In genomic region chr5:96934291-96934694, GRCh38 we compare ENCODE assay signal across 8 cellular contexts. TPM values are rescaled to one million over a fixed set of nuclear protein-coding genes. Genes with fewer than 3 reads are reported as not detected.
DNase-seq lines count a peak whose midpoint lies in the region; ATAC-seq and TF ChIP-seq lines count a peak whose summit lies in the region.

No MANE protein-coding gene starts in this region.

- H3K27me3 ChIP-seq in iPS DF 6.9 (ENCODE audit: control insufficient read depth, insufficient read depth, low read length) = no peaks in the 10 kb centered on the region; the same call in 1 of the 2 replicates
- no peaks in the 10 kb centered on the region for H3K27me3 ChIP-seq in spleen (replicated peaks in 1 of 7)

- no peak overlapping the region for H3K27ac ChIP-seq in iPS DF 6.9 (ENCODE audit: low read length)
- H3K27ac ChIP-seq in spleen = peak overlapping the region; percentile 94 to 99 (median 98)

- no peaks in the 10 kb centered on the region for H3K9me3 ChIP-seq in iPS DF 6.9 (ENCODE audit: control insufficient read depth, insufficient read depth, low read length)
- no peaks in the 10 kb centered on the region for H3K9me3 ChIP-seq in spleen

- ATAC-seq in HG03439 (IDR thresholded peaks at IDR 0.05; ENCODE audit: unreplicated experiment) (peak; percentile 0), sciatic nerve (no peak)
- no peak for ATAC-seq in activated CD8-positive, alpha-beta T cell treated with anti-CD3 and anti-CD28 coated beads for 36 hours

- H3K36me3 ChIP-seq in iPS DF 6.9 (ENCODE audit: control insufficient read depth, insufficient read depth, low read length) (no peaks in the 10 kb centered on the region), spleen (no peaks in the 10 kb centered on the region)

- peak overlapping the region; percentile 78 for H3K4me3 Mint-ChIP-seq in Calu3 (ENCODE audit: low read depth, unreplicated experiment)
- H3K4me3 Mint-ChIP-seq in activated CD8-positive, alpha-beta T cell treated with anti-CD3 and anti-CD28 coated beads for 36 hours = peak overlapping the region; percentile 82

- H3K36me3 Mint-ChIP-seq in Calu3 (ENCODE audit: insufficient read depth, unreplicated experiment) = peaks cover 42% of the 10 kb centered on the region
- H3K36me3 Mint-ChIP-seq in activated CD8-positive, alpha-beta T cell treated with anti-CD3 and anti-CD28 coated beads for 36 hours (ENCODE audit: low read depth) = peaks cover 17% of the 10 kb centered on the region

- H3K27me3 Mint-ChIP-seq in Calu3 (ENCODE audit: unreplicated experiment) = no peaks in the 10 kb centered on the region
- no peaks in the 10 kb centered on the region for H3K27me3 Mint-ChIP-seq in activated CD8-positive, alpha-beta T cell treated with anti-CD3 and anti-CD28 coated beads for 36 hours

- H3K4me1 ChIP-seq in iPS DF 6.9 (ENCODE audit: control insufficient read depth, insufficient read depth, low read length) (no peaks in the 10 kb centered on the region), spleen (peaks cover 42 to 79% (median 57%) of the 10 kb centered on the region in 6 donors)

- DNase-seq in Calu3 (no peak), iPS DF 6.9 (ENCODE audit: low read depth, low spot score) (no peak), spleen (no peak), sciatic nerve (ENCODE audit: low spot score) (no peak), T-helper 9 cell (no peak)
- peak; percentile 31 for DNase-seq in activated CD8-positive, alpha-beta T cell treated with anti-CD3 and anti-CD28 coated beads for 36 hours
- no peak for DNase-seq in stimulated activated CD4-positive, alpha-beta T cell treated with anti-CD3 and anti-CD28 coated beads, Interleukin-15, amount 100 ng/mL, for 24 hours

- peak overlapping the region; percentile 62; the same call in 1 of the 2 replicates for H3K4me3 ChIP-seq in iPS DF 6.9 (ENCODE audit: low read length)
- peak overlapping the region; percentile 55 to 91 (median 82) for H3K4me3 ChIP-seq in spleen

- intact Hi-C loops in Calu3 (cut with micrococcal nuclease; ENCODE audit: unreplicated experiment) = no loop called here
- intact Hi-C loops in activated CD8-positive, alpha-beta T cell treated with anti-CD3 and anti-CD28 coated beads for 36 hours (cut with micrococcal nuclease) = loop anchor here (1.0 to 10.0 kb wide), 4 partner anchors 27 to 71 kb away; partner anchors contain the start of gene ERAP2
- intact Hi-C loops in spleen (cut with DNase I; ENCODE audit: low total_unique reads) = loop anchor here (5.0 to 10.0 kb wide), 2 partner anchors 49 to 127 kb away; partner anchors contain the start of gene ERAP1
- intact Hi-C loops in sciatic nerve (cut with DNase I) = no loop called here

- H3K4me1 Mint-ChIP-seq in Calu3 (ENCODE audit: low read depth, unreplicated experiment) = peaks cover 42% of the 10 kb centered on the region
- H3K4me1 Mint-ChIP-seq in activated CD8-positive, alpha-beta T cell treated with anti-CD3 and anti-CD28 coated beads for 36 hours (ENCODE audit: low read depth) = peaks cover 50% of the 10 kb centered on the region

- TF ChIP-seq POLR2A in spleen (IDR thresholded peaks at IDR 0.05) = no peak

- BruUV-seq in Calu3 (replicated peaks; lab: Mats Ljungman, UMichigan) = TSS peak; percentile 66

- H3K9me3 Mint-ChIP-seq in Calu3 (ENCODE audit: low read depth, unreplicated experiment) = no peaks in the 10 kb centered on the region
- H3K9me3 Mint-ChIP-seq in activated CD8-positive, alpha-beta T cell treated with anti-CD3 and anti-CD28 coated beads for 36 hours = no peaks in the 10 kb centered on the region

- POLR2A ChIA-PET in activated CD8-positive, alpha-beta T cell treated with anti-CD3 and anti-CD28 coated beads for 36 hours (lab: Charles Lee) = interaction anchor here (0.6 to 1.6 kb wide), 7 partner anchors 9 to 126 kb away, joined by 3 to 8 read pairs (median 5); partner anchors contain the start of gene ERAP1

- no CpG with 5 or more reads among the region's 9 CpGs for WGBS in iPS DF 6.9 (ENCODE audit: insufficient coverage, insufficient read length)
- WGBS in spleen, 5 donors = 0 to 2% (median 1%) methylated on average over 9 of the region's 9 CpGs

- no peak for TF ChIP-seq CTCF in Calu3 (IDR thresholded peaks at IDR 0.05; ENCODE audit: unreplicated experiment)
- TF ChIP-seq CTCF in activated CD8-positive, alpha-beta T cell treated with anti-CD3 and anti-CD28 coated beads for 36 hours (IDR thresholded peaks at IDR 0.05) = no peak
- TF ChIP-seq CTCF in spleen (IDR thresholded peaks at IDR 0.05 in 8 of 11, conservative IDR thresholded peaks at IDR 0.05 in 3 of 11) = no peak

- CTCF ChIA-PET in Calu3 (lab: Charles Lee) = interaction anchor here (1.3 kb wide), 1 partner anchor 63 kb away, joined by 3 read pairs; no protein-coding TSS in a partner anchor
- CTCF ChIA-PET in activated CD8-positive, alpha-beta T cell treated with anti-CD3 and anti-CD28 coated beads for 36 hours (lab: Charles Lee) = interaction anchor here (0.9 to 1.7 kb wide), 4 partner anchors 38 to 67 kb away, joined by 3 to 11 read pairs (median 4); no protein-coding TSS in a partner anchor

- H3K27ac Mint-ChIP-seq in Calu3 (ENCODE audit: unreplicated experiment) = peak overlapping the region; percentile 93
- H3K27ac Mint-ChIP-seq in activated CD8-positive, alpha-beta T cell treated with anti-CD3 and anti-CD28 coated beads for 36 hours = peak overlapping the region; percentile 99

RNA-seq across cellular contexts. Expression of gene LNPEP, which starts 1.6 kb away (rescaled TPM):
- 76.0 and 85.5 TPM in 2 replicates for total RNA-seq in Calu3 (2022)
- 10 to 100 TPM; 51.2 to 53.7 TPM for total RNA-seq in activated CD8-positive, alpha-beta T cell treated with anti-CD3 and anti-CD28 coated beads for 36 hours
- total RNA-seq in spleen = 10 to 100 TPM; 62.4 to 82.2 (median 72.0) TPM
- 1 to 10 TPM; 8.5 to 9.7 (median 8.6) TPM for polyA plus RNA-seq in spleen
- 43.1 TPM for total RNA-seq in sciatic nerve

RNA-seq across cellular contexts. Expression of gene ERAP2, which starts 58.0 kb away (rescaled TPM):
- total RNA-seq in Calu3 (2022) = 67.7 TPM in 2 replicates
- 10 to 100 TPM; 43.0 to 44.5 TPM for total RNA-seq in activated CD8-positive, alpha-beta T cell treated with anti-CD3 and anti-CD28 coated beads for 36 hours
- 10 to 100 TPM; 33.2 to 91.8 (median 66.8) TPM for total RNA-seq in spleen
- polyA plus RNA-seq in spleen = 10 to 100 TPM; 10.6 to 38.6 (median 14.7) TPM
- 14.8 TPM for total RNA-seq in sciatic nerve

Comparison
In these comparisons a context has a peak if more than half of its experiments do, and no peak if none do; other contexts are left out.
1. intact Hi-C loops: an anchor here in activated CD8-positive, alpha-beta T cell treated with anti-CD3 and anti-CD28 coated beads for 36 hours (1.0 to 10.0 kb wide) and spleen (5.0 to 10.0 kb wide); none called in Calu3 and sciatic nerve.